ENCODE assay signal across 1 cellular context in the genomic region with DNA sequence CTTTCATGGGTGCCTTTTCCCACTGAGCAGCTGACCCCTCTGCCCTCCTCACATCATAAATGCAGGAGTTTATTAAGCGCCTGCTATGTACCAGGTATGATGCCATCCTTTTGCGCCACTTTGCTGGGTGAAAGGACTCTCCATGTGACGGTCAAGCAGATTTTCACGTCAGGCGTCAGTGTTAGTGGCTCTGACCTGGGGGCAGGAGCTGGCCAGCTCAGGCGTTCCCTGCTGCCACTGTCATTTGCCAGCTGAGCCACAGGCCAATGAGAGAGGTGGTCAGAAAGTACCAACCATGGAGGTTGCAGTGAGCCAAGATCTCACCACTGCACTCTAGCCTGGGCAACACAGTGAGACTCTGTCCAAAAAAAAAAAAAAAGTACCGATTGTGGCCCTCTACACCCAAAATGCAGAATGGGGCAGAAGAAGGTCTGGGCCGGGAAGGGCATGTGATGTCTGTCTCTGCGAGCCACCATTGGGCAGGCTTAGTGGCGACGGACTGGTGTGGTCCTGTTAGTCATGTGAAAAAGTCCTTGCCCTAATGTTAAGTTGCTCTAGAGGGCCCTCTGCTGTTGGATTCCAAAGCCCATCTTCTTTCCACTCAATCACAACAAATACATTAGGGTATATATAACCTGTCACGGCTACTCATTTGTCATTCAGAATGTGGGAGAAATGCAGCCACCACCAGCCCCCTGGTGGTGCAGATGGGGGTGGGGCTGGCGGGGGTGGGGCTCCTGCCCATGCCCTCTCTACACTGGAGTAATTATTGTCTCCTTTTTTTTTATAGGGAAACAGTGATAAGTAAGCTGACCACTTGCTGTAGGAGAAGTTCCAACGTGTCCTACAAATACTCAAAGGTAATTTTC.
A peak's percentile ranks its signal among the peaks of the same experiment; 100 is the strongest.
TF ChIP-seq lines count a peak whose summit lies in the region.

No MANE protein-coding gene starts in this region.

TF ChIP-seq in K562, 482 proteins besides CTCF, POLR2A, EP300 and RAD21 (continued from another document):
- TF ChIP-seq, protein P1, sequence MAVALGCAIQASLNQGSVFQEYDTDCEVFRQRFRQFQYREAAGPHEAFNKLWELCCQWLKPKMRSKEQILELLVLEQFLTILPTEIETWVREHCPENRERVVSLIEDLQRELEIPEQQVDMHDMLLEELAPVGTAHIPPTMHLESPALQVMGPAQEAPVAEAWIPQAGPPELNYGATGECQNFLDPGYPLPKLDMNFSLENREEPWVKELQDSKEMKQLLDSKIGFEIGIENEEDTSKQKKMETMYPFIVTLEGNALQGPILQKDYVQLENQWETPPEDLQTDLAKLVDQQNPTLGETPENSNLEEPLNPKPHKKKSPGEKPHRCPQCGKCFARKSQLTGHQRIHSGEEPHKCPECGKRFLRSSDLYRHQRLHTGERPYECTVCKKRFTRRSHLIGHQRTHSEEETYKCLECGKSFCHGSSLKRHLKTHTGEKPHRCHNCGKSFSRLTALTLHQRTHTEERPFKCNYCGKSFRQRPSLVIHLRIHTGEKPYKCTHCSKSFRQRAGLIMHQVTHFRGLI (CRISPR knock-in tag; IDR thresholded peaks at IDR 0.05): no peak
- no peak for TF ChIP-seq GABPB1 (CRISPR knock-in tag; IDR thresholded peaks at IDR 0.05)
- TF ChIP-seq, protein P2, sequence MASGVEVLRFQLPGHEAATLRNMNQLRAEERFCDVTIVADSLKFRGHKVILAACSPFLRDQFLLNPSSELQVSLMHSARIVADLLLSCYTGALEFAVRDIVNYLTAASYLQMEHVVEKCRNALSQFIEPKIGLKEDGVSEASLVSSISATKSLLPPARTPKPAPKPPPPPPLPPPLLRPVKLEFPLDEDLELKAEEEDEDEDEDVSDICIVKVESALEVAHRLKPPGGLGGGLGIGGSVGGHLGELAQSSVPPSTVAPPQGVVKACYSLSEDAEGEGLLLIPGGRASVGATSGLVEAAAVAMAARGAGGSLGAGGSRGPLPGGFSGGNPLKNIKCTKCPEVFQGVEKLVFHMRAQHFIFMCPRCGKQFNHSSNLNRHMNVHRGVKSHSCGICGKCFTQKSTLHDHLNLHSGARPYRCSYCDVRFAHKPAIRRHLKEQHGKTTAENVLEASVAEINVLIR (CRISPR knock-in tag; IDR thresholded peaks at IDR 0.05): no peak
- TF ChIP-seq KHSRP (IDR thresholded peaks at IDR 0.05): no peak
- no peak for TF ChIP-seq ZNF644 (tag; IDR thresholded peaks at IDR 0.05; ENCODE audit: low read depth)
- TF ChIP-seq CXXC5 (CRISPR knock-in tag; IDR thresholded peaks at IDR 0.05): peak; percentile 33; the same call in 1 of the 2 replicates
- TF ChIP-seq L3MBTL2 (IDR thresholded peaks at IDR 0.05): no peak
- TF ChIP-seq SMC3 (conservative IDR thresholded peaks at IDR 0.05; ENCODE audit: insufficient read depth, low read depth, low read length): peak; percentile 10; the same call in 1 of the 2 replicates
- TF ChIP-seq NCOR1 (IDR thresholded peaks at IDR 0.05): no peak
- TF ChIP-seq, protein P3, sequence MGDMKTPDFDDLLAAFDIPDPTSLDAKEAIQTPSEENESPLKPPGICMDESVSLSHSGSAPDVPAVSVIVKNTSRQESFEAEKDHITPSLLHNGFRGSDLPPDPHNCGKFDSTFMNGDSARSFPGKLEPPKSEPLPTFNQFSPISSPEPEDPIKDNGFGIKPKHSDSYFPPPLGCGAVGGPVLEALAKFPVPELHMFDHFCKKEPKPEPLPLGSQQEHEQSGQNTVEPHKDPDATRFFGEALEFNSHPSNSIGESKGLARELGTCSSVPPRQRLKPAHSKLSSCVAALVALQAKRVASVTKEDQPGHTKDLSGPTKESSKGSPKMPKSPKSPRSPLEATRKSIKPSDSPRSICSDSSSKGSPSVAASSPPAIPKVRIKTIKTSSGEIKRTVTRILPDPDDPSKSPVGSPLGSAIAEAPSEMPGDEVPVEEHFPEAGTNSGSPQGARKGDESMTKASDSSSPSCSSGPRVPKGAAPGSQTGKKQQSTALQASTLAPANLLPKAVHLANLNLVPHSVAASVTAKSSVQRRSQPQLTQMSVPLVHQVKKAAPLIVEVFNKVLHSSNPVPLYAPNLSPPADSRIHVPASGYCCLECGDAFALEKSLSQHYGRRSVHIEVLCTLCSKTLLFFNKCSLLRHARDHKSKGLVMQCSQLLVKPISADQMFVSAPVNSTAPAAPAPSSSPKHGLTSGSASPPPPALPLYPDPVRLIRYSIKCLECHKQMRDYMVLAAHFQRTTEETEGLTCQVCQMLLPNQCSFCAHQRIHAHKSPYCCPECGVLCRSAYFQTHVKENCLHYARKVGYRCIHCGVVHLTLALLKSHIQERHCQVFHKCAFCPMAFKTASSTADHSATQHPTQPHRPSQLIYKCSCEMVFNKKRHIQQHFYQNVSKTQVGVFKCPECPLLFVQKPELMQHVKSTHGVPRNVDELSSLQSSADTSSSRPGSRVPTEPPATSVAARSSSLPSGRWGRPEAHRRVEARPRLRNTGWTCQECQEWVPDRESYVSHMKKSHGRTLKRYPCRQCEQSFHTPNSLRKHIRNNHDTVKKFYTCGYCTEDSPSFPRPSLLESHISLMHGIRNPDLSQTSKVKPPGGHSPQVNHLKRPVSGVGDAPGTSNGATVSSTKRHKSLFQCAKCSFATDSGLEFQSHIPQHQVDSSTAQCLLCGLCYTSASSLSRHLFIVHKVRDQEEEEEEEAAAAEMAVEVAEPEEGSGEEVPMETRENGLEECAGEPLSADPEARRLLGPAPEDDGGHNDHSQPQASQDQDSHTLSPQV (IDR thresholded peaks at IDR 0.05): 0 out of 2 replicates have a peak, but pooled peaks have one; percentile 43
- no peak for TF ChIP-seq TAF9B (IDR thresholded peaks at IDR 0.05; ENCODE audit: partially characterized antibody)
- TF ChIP-seq, protein P4, sequence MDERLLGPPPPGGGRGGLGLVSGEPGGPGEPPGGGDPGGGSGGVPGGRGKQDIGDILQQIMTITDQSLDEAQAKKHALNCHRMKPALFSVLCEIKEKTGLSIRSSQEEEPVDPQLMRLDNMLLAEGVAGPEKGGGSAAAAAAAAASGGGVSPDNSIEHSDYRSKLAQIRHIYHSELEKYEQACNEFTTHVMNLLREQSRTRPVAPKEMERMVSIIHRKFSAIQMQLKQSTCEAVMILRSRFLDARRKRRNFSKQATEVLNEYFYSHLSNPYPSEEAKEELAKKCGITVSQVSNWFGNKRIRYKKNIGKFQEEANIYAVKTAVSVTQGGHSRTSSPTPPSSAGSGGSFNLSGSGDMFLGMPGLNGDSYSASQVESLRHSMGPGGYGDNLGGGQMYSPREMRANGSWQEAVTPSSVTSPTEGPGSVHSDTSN (CRISPR knock-in tag; IDR thresholded peaks at IDR 0.05; ENCODE audit: low read depth): no peak
- TF ChIP-seq, protein P4 (tag; conservative IDR thresholded peaks at IDR 0.05; ENCODE audit: low read depth): peak; percentile 37; the same call in 1 of the 2 replicates
- TF ChIP-seq SRSF1 (IDR thresholded peaks at IDR 0.05; ENCODE audit: low read depth, low read length): no peak
- no peak for TF ChIP-seq HEY1 (CRISPR knock-in tag; IDR thresholded peaks at IDR 0.05; ENCODE audit: borderline replicate concordance)
- TF ChIP-seq TCF3 (CRISPR knock-in tag; IDR thresholded peaks at IDR 0.05): no peak
- TF ChIP-seq ZC3H11A (IDR thresholded peaks at IDR 0.05; ENCODE audit: low read depth, low read length): no peak
- TF ChIP-seq, protein P5, sequence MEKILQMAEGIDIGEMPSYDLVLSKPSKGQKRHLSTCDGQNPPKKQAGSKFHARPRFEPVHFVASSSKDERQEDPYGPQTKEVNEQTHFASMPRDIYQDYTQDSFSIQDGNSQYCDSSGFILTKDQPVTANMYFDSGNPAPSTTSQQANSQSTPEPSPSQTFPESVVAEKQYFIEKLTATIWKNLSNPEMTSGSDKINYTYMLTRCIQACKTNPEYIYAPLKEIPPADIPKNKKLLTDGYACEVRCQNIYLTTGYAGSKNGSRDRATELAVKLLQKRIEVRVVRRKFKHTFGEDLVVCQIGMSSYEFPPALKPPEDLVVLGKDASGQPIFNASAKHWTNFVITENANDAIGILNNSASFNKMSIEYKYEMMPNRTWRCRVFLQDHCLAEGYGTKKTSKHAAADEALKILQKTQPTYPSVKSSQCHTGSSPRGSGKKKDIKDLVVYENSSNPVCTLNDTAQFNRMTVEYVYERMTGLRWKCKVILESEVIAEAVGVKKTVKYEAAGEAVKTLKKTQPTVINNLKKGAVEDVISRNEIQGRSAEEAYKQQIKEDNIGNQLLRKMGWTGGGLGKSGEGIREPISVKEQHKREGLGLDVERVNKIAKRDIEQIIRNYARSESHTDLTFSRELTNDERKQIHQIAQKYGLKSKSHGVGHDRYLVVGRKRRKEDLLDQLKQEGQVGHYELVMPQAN (IDR thresholded peaks at IDR 0.05; ENCODE audit: borderline replicate concordance): no peak
- TF ChIP-seq SMAD4 (CRISPR knock-in tag; conservative IDR thresholded peaks at IDR 0.05): peak; percentile 74
- TF ChIP-seq, protein P6, sequence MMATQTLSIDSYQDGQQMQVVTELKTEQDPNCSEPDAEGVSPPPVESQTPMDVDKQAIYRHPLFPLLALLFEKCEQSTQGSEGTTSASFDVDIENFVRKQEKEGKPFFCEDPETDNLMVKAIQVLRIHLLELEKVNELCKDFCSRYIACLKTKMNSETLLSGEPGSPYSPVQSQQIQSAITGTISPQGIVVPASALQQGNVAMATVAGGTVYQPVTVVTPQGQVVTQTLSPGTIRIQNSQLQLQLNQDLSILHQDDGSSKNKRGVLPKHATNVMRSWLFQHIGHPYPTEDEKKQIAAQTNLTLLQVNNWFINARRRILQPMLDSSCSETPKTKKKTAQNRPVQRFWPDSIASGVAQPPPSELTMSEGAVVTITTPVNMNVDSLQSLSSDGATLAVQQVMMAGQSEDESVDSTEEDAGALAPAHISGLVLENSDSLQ (IDR thresholded peaks at IDR 0.05): 0 out of 2 replicates have a peak, but pooled peaks have one; percentile 6
- no peak for TF ChIP-seq ARID1B (IDR thresholded peaks at IDR 0.05)
- no peak for TF ChIP-seq TSC22D4 (tag; IDR thresholded peaks at IDR 0.05)
